ENCODE assay signal across 9 cellular contexts in the genomic region with DNA sequence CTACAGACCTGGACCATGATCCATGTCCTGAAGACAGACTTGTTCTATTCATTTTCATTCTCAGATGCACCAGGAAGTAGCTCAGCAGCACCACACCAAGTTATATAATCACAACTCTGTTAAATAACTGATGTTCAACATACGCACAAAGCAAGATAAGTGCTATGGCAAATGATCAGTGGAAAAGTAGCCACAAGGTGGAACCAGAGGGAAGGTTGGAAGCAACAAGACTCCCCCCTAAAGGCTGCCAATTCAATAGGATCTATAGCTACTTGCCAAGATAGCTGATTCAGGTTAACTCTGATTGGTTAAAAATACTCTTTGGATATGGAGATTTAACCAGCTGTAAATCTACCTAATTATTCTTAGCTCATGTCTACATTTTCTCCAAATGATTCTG.
A peak's percentile ranks its signal among the peaks of the same experiment; 100 is the strongest.
DNase-seq lines count a peak whose midpoint lies in the region; ATAC-seq lines count a peak whose summit lies in the region.
"Had no signal": no experiment of that assay in that cellular context is flagged by ENCODE, and none has a peak within 500 bp of the region (broad histone marks: within the 10 kb centered on the region; RNA-seq: fewer than 3 reads in every experiment).

No MANE protein-coding gene starts in this region.

- no peak for ATAC-seq in GM21390 (IDR thresholded peaks at IDR 0.05; ENCODE audit: unreplicated experiment)
- no peak for ATAC-seq in stimulated activated effector memory CD8-positive, alpha-beta T cell treated with anti-CD3 and anti-CD28 coated beads, Interleukin-12 subunit alpha, Interleukin-12 subunit beta, amount 100 ng/mL, for 72 hours

- H3K9me3 Mint-ChIP-seq in stimulated activated effector memory CD8-positive, alpha-beta T cell treated with anti-CD3 and anti-CD28 coated beads, Interleukin-12 subunit alpha, Interleukin-12 subunit beta, amount 100 ng/mL, for 72 hours: peaks cover 3% of the 10 kb centered on the region

- DNase-seq in NCI-H2081 (lab: John Stamatoyannopoulos, UW) (peak; percentile 31 to 54), NCI-H2081 treated with DMSO at 0.1 percent for 48 hours (lab: John Stamatoyannopoulos, UW) (no peak), RKO (ENCODE audit: low spot score) (peak; percentile 56), fibroblast of peridontal ligament (ENCODE audit: extremely low read depth) (peak; percentile 82), stromal cell of bone marrow (ENCODE audit: low read depth) (peak; percentile 28)
- DNase-seq in stimulated activated CD4-positive, alpha-beta T cell treated with anti-CD3 and anti-CD28 coated beads, Interleukin-1b, Interleukin-23, amount 100 ng/mL, for 48 hours: no peak
- no peak for DNase-seq in stimulated activated effector memory CD8-positive, alpha-beta T cell treated with anti-CD3 and anti-CD28 coated beads, Interleukin-12 subunit alpha, Interleukin-12 subunit beta, amount 100 ng/mL, for 72 hours (ENCODE audit: low spot score in 2 of 2)
- DNase-seq: CD4-positive, CD25-positive, alpha-beta regulatory T cell had no signal

- no peak overlapping the region for H3K27ac Mint-ChIP-seq in stimulated activated effector memory CD8-positive, alpha-beta T cell treated with anti-CD3 and anti-CD28 coated beads, Interleukin-12 subunit alpha, Interleukin-12 subunit beta, amount 100 ng/mL, for 72 hours
- H3K27ac Mint-ChIP-seq: CD4-positive, CD25-positive, alpha-beta regulatory T cell had no signal

- no peaks in the 10 kb centered on the region for H3K4me1 Mint-ChIP-seq in stimulated activated effector memory CD8-positive, alpha-beta T cell treated with anti-CD3 and anti-CD28 coated beads, Interleukin-12 subunit alpha, Interleukin-12 subunit beta, amount 100 ng/mL, for 72 hours
- H3K4me1 Mint-ChIP-seq: CD4-positive, CD25-positive, alpha-beta regulatory T cell had no signal

- H3K36me3 Mint-ChIP-seq in stimulated activated effector memory CD8-positive, alpha-beta T cell treated with anti-CD3 and anti-CD28 coated beads, Interleukin-12 subunit alpha, Interleukin-12 subunit beta, amount 100 ng/mL, for 72 hours: no peaks in the 10 kb centered on the region
- H3K36me3 Mint-ChIP-seq: CD4-positive, CD25-positive, alpha-beta regulatory T cell had no signal

- no peak overlapping the region for H3K4me3 Mint-ChIP-seq in stimulated activated effector memory CD8-positive, alpha-beta T cell treated with anti-CD3 and anti-CD28 coated beads, Interleukin-12 subunit alpha, Interleukin-12 subunit beta, amount 100 ng/mL, for 72 hours
- H3K4me3 Mint-ChIP-seq: CD4-positive, CD25-positive, alpha-beta regulatory T cell had no signal

Comparison
In these comparisons a context has a peak if more than half of its experiments do, and no peak if none do; other contexts are left out.
1. DNase-seq: peak in NCI-H2081 (2 of 2), RKO (single experiment), fibroblast of peridontal ligament (single experiment) and stromal cell of bone marrow (single experiment); none in NCI-H2081 treated with DMSO at 0.1 percent for 48 hours (single experiment), stimulated activated CD4-positive, alpha-beta T cell treated with anti-CD3 and anti-CD28 coated beads, Interleukin-1b, Interleukin-23, amount 100 ng/mL, for 48 hours (single experiment) and stimulated activated effector memory CD8-positive, alpha-beta T cell treated with anti-CD3 and anti-CD28 coated beads, Interleukin-12 subunit alpha, Interleukin-12 subunit beta, amount 100 ng/mL, for 72 hours (0 of 2).